ENCODE assay signal across 9 cellular contexts in genomic region chrY:12904618-12905519, GRCh38. TPM values are rescaled to one million over a fixed set of nuclear protein-coding genes. Genes with fewer than 3 reads are reported as not detected.
A peak's percentile ranks its signal among the peaks of the same experiment; 100 is the strongest.
DNase-seq lines count a peak whose midpoint lies in the region; ATAC-seq, FAIRE-seq and TF ChIP-seq lines count a peak whose summit lies in the region.
"Had no signal": no experiment of that assay in that cellular context is flagged by ENCODE, and none has a peak within 500 bp of the region (broad histone marks: within the 10 kb centered on the region; RNA-seq: fewer than 3 reads in every experiment).

TSS of gene DDX3Y (plus strand) at chrY:12904868. CDS start at chrY:12904937, 69 bp downstream.

- peaks cover 8% of the 10 kb centered on the region for H3K4me1 Mint-ChIP-seq in activated CD4-positive, alpha-beta T cell treated with anti-CD3 and anti-CD28 coated beads, Interleukin-2, amount 10 ng/mL, durations not matched to agents 24 days and 14 days

- in situ Hi-C loops in GM13976 (cut with MboI; ENCODE audit: low sequenced_read_pairs, unreplicated experiment), result no loop called here

- peak; percentile 72 for DNase-seq in GM13976 (ENCODE audit: low spot score)
- DNase-seq in HS-5 (ENCODE audit: low read depth), result peak; percentile 73
- DNase-seq in activated CD4-positive, alpha-beta T cell treated with anti-CD3 and anti-CD28 coated beads, Interleukin-2, amount 10 ng/mL, durations not matched to agents 24 days and 14 days, result peak; percentile 95
- DNase-seq in frontal cortex (ENCODE audit: low spot score in 2 of 2), result peak in 1 of 2 donors; percentile 82
- DNase-seq in stimulated activated CD4-positive, alpha-beta T cell treated with anti-CD3 and anti-CD28 coated beads, Interleukin-12 subunit alpha, Interleukin-12 subunit beta, amount 100 ng/mL, for 4 hours, result peak; percentile 66
- no peak for DNase-seq in NCI-H510A treated with DMSO at 0.1 percent for 48 hours (lab: John Stamatoyannopoulos, UW)
- no peak for DNase-seq in NAMALWA (ENCODE audit: low spot score)

- H3K27me3 Mint-ChIP-seq in activated CD4-positive, alpha-beta T cell treated with anti-CD3 and anti-CD28 coated beads, Interleukin-2, amount 10 ng/mL, durations not matched to agents 24 days and 14 days, result no peaks in the 10 kb centered on the region

- no peaks in the 10 kb centered on the region for H3K9me3 Mint-ChIP-seq in activated CD4-positive, alpha-beta T cell treated with anti-CD3 and anti-CD28 coated beads, Interleukin-2, amount 10 ng/mL, durations not matched to agents 24 days and 14 days

- peak within 1 kb of the TSS; percentile 100 for H3K27ac Mint-ChIP-seq in activated CD4-positive, alpha-beta T cell treated with anti-CD3 and anti-CD28 coated beads, Interleukin-2, amount 10 ng/mL, durations not matched to agents 24 days and 14 days

- peaks cover 28% of the 10 kb centered on the region for H3K36me3 Mint-ChIP-seq in activated CD4-positive, alpha-beta T cell treated with anti-CD3 and anti-CD28 coated beads, Interleukin-2, amount 10 ng/mL, durations not matched to agents 24 days and 14 days (ENCODE audit: low read depth)

- H3K4me3 Mint-ChIP-seq in activated CD4-positive, alpha-beta T cell treated with anti-CD3 and anti-CD28 coated beads, Interleukin-2, amount 10 ng/mL, durations not matched to agents 24 days and 14 days, result peak within 1 kb of the TSS; percentile 98

- no peak for TF ChIP-seq CTCF in GM13976 (IDR thresholded peaks at IDR 0.05; ENCODE audit: borderline replicate concordance, control extremely low read depth, extremely low read depth, insufficient read depth, missing control alignments)

- FAIRE-seq in frontal cortex (lab: Jason Lieb, UNC), result no peak
- FAIRE-seq: pancreas had no signal

- no peak for ATAC-seq in GM18861 (IDR thresholded peaks at IDR 0.05; ENCODE audit: unreplicated experiment)
- ATAC-seq: pancreas had no signal

- intact Hi-C loops in activated CD4-positive, alpha-beta T cell treated with anti-CD3 and anti-CD28 coated beads, Interleukin-2, amount 10 ng/mL, durations not matched to agents 24 days and 14 days (cut with micrococcal nuclease), result loop anchor here (1.0 to 10.0 kb wide), 6 partner anchors 170 to 1440 kb away; partner anchors contain the start of gene TMSB4Y

RNA-seq across cellular contexts. Expression of gene DDX3Y, which starts in this region (rescaled TPM):
- 115 and 126 TPM in 2 replicates for total RNA-seq in activated CD4-positive, alpha-beta T cell treated with anti-CD3 and anti-CD28 coated beads, Interleukin-2, amount 10 ng/mL, durations not matched to agents 24 days and 14 days
- total RNA-seq in frontal cortex, result 65.6 TPM

Comparison
In these comparisons a context has a peak if more than half of its experiments do, and no peak if none do; other contexts are left out.
1. DNase-seq: peak in GM13976 (single experiment), HS-5 (single experiment), activated CD4-positive, alpha-beta T cell treated with anti-CD3 and anti-CD28 coated beads, Interleukin-2, amount 10 ng/mL, durations not matched to agents 24 days and 14 days (single experiment) and stimulated activated CD4-positive, alpha-beta T cell treated with anti-CD3 and anti-CD28 coated beads, Interleukin-12 subunit alpha, Interleukin-12 subunit beta, amount 100 ng/mL, for 4 hours (single experiment); none in NCI-H510A treated with DMSO at 0.1 percent for 48 hours (single experiment) and NAMALWA (single experiment).